9 cellular contexts compared by ENCODE assay signal in the genomic region with DNA sequence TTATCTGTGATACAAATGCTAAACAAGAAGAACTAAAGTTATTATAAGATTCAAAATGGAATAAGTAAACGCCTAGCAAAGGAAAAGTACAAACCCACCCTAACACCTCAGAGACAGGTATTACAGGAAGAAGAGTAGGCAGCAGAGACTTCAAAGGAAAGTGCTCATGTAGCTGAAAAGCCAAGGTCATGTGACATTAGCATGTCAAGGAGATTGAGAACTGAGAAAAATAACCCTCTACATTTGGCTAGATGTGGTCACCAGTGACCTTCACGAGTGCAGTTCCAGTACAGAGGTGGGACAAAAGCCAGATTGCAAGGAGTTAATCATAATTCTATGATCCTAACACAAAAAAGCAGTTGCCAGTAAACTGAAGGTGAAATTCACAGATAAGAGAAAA.
DNase-seq lines count a peak whose midpoint lies in the region; ATAC-seq and TF ChIP-seq lines count a peak whose summit lies in the region.
"Had no signal": no experiment of that assay in that cellular context is flagged by ENCODE, and none has a peak within 500 bp of the region (broad histone marks: within the 10 kb centered on the region; RNA-seq: fewer than 3 reads in every experiment).

No MANE protein-coding gene starts in this region.

- CTCF ChIA-PET in MCF 10A (lab: Yijun Ruan, JAX), result no interaction called here

- H2AFZ ChIP-seq in KMS-11 (ENCODE audit: low read depth), result no peak overlapping the region
- H2AFZ ChIP-seq: hepatocyte had no signal

- no peak for TF ChIP-seq POLR2A in esophagus muscularis mucosa (IDR thresholded peaks at IDR 0.05; ENCODE audit: low read depth)

- peaks cover 4 to 5% of the 10 kb centered on the region in 2 donors for H3K9me3 Mint-ChIP-seq in activated naive CD4-positive, alpha-beta T cell treated with anti-CD3 and anti-CD28 coated beads, Interleukin-2, amount 50 U/mL, for 72 hours
- no peaks in the 10 kb centered on the region for H3K9me3 Mint-ChIP-seq in MCF 10A (ENCODE audit: unreplicated experiment)

- H3K9me3 ChIP-seq in esophagus muscularis mucosa, result no peaks in the 10 kb centered on the region
- no peaks in the 10 kb centered on the region for H3K9me3 ChIP-seq in effector memory CD4-positive, alpha-beta T cell (ENCODE audit: control insufficient read depth, low read length)

- POLR2A ChIA-PET in MCF 10A (lab: Yijun Ruan, JAX), result no interaction called here

- no TSS peak for BruUV-seq in MCF 10A (replicated peaks; lab: Mats Ljungman, UMichigan)

- no peaks in the 10 kb centered on the region for H3K27me3 Mint-ChIP-seq in MCF 10A (ENCODE audit: insufficient read depth, unreplicated experiment)

- intact Hi-C loops in MCF 10A (cut with micrococcal nuclease), result no loop called here
- intact Hi-C loops in esophagus muscularis mucosa (cut with DNase I), result no loop called here

- no peaks in the 10 kb centered on the region for H3K27me3 ChIP-seq in KMS-11 (ENCODE audit: insufficient read depth, low read depth)
- H3K27me3 ChIP-seq in esophagus muscularis mucosa, result no peaks in the 10 kb centered on the region
- H3K27me3 ChIP-seq in effector memory CD4-positive, alpha-beta T cell (replicated peaks; ENCODE audit: control insufficient read depth, insufficient read depth, low read length, poor library complexity, severe bottlenecking), result no peaks in the 10 kb centered on the region
- H3K27me3 ChIP-seq: hepatocyte had no signal

- no peaks in the 10 kb centered on the region for H3K4me1 Mint-ChIP-seq in MCF 10A (ENCODE audit: insufficient read depth, unreplicated experiment)

- ATAC-seq in activated naive CD4-positive, alpha-beta T cell treated with anti-CD3 and anti-CD28 coated beads, Interleukin-2, amount 50 U/mL, for 72 hours, result peak; percentile 67 to 90
- ATAC-seq in HG02642 (IDR thresholded peaks at IDR 0.05; ENCODE audit: poor library complexity, unreplicated experiment), result peak; percentile 92
- ATAC-seq in stimulated activated naive CD8-positive, alpha-beta T cell treated with anti-CD3 and anti-CD28 coated beads, Interleukin-15, Interleukin-2, amounts not matched to agents 100 U/mL and 50 U/mL, for 24 hours, result peak; percentile 90

- peak overlapping the region; percentile 26 to 91 for H3K27ac Mint-ChIP-seq in activated naive CD4-positive, alpha-beta T cell treated with anti-CD3 and anti-CD28 coated beads, Interleukin-2, amount 50 U/mL, for 72 hours
- H3K27ac Mint-ChIP-seq in MCF 10A (ENCODE audit: low read depth, unreplicated experiment), result no peak overlapping the region

- 0 out of 2 replicates have a peak overlapping the region, but pooled peaks have one; percentile 29 for H3K4me2 ChIP-seq in KMS-11
- H3K4me2 ChIP-seq: hepatocyte had no signal

- no peaks in the 10 kb centered on the region for H3K79me2 ChIP-seq in KMS-11 (ENCODE audit: insufficient read depth, low read depth)
- H3K79me2 ChIP-seq: hepatocyte had no signal

- WGBS in esophagus muscularis mucosa, result 71% methylated on average over 2 of the region's 2 CpGs

- peaks cover 6 to 10% of the 10 kb centered on the region in 2 donors for H3K36me3 Mint-ChIP-seq in activated naive CD4-positive, alpha-beta T cell treated with anti-CD3 and anti-CD28 coated beads, Interleukin-2, amount 50 U/mL, for 72 hours
- no peaks in the 10 kb centered on the region for H3K36me3 Mint-ChIP-seq in MCF 10A (ENCODE audit: insufficient read depth, unreplicated experiment)

- TF ChIP-seq EP300 in esophagus muscularis mucosa (IDR thresholded peaks at IDR 0.05), result no peak

- no peak for DNase-seq in activated naive CD4-positive, alpha-beta T cell treated with anti-CD3 and anti-CD28 coated beads, Interleukin-2, amount 50 U/mL, for 72 hours (ENCODE audit: low spot score in 2 of 2)
- no peak for DNase-seq in activated naive CD4-positive, alpha-beta T cell treated with Interleukin-2 at 50 U/mL for 16 hours
- no peak for DNase-seq in stimulated activated naive CD8-positive, alpha-beta T cell treated with anti-CD3 and anti-CD28 coated beads, Interleukin-15, Interleukin-2, amounts not matched to agents 100 U/mL and 50 U/mL, for 24 hours
- DNase-seq in MCF 10A (ENCODE audit: unreplicated experiment) (no peak), esophagus muscularis mucosa (ENCODE audit: extremely low spot score) (no peak)
- no peak for DNase-seq in effector memory CD4-positive, alpha-beta T cell

- H3K4me1 ChIP-seq in KMS-11 (ENCODE audit: low read depth, poor library complexity, severe bottlenecking) (peaks cover 10% of the 10 kb centered on the region), esophagus muscularis mucosa (no peaks in the 10 kb centered on the region)
- H3K4me1 ChIP-seq in effector memory CD4-positive, alpha-beta T cell (ENCODE audit: control insufficient read depth, insufficient read depth, low read length, poor library complexity, severe bottlenecking), result no peaks in the 10 kb centered on the region

- TF ChIP-seq CTCF in KMS-11 (conservative IDR thresholded peaks at IDR 0.05; ENCODE audit: low read depth, low read length) (no peak), MCF 10A (IDR thresholded peaks at IDR 0.05; ENCODE audit: unreplicated experiment) (no peak), esophagus muscularis mucosa (IDR thresholded peaks at IDR 0.05) (no peak)

- no peaks in the 10 kb centered on the region for H4K20me1 ChIP-seq in KMS-11 (ENCODE audit: insufficient read depth)

- H3K27ac ChIP-seq in KMS-11 (no peak overlapping the region), esophagus muscularis mucosa (replicated peaks in 1 of 4) (no peak overlapping the region)
- no peak overlapping the region for H3K27ac ChIP-seq in effector memory CD4-positive, alpha-beta T cell (ENCODE audit: insufficient read depth, low read length, poor library complexity, severe bottlenecking)
- H3K27ac ChIP-seq: hepatocyte had no signal

- no peaks in the 10 kb centered on the region for H3K36me3 ChIP-seq in KMS-11 (ENCODE audit: insufficient read depth)
- H3K36me3 ChIP-seq in esophagus muscularis mucosa, result no peaks in the 10 kb centered on the region
- H3K36me3 ChIP-seq in effector memory CD4-positive, alpha-beta T cell (ENCODE audit: control insufficient read depth, insufficient read depth, low read length), result no peaks in the 10 kb centered on the region

- H3K4me3 ChIP-seq in KMS-11 (IDR thresholded peaks at IDR 0.05; ENCODE audit: insufficient read depth, low read depth, low read length) (no peak overlapping the region), esophagus muscularis mucosa (no peak overlapping the region)
- no peak overlapping the region for H3K4me3 ChIP-seq in effector memory CD4-positive, alpha-beta T cell (ENCODE audit: insufficient read depth, low read depth, low read length, poor library complexity, severe bottlenecking)
- H3K4me3 ChIP-seq: hepatocyte had no signal

- no peak overlapping the region for H3K9ac ChIP-seq in KMS-11

- H3K4me3 Mint-ChIP-seq in MCF 10A (ENCODE audit: unreplicated experiment), result no peak overlapping the region
